ENCODE assay signal across 1 cellular context in genomic region chr1:205631010-205631726, GRCh38.
TF ChIP-seq lines count a peak whose summit lies in the region.

No MANE protein-coding gene starts in this region.

TF ChIP-seq in K562, 482 proteins besides CTCF, POLR2A, EP300 and RAD21 (continued from another document):
- TF ChIP-seq ATF3 (IDR thresholded peaks at IDR 0.05) (no peak), ATF3 (CRISPR knock-in tag; conservative IDR thresholded peaks at IDR 0.05) (no peak; the same call in 1 of the 2 replicates), SUPT5H (IDR thresholded peaks at IDR 0.05) (peak; percentile 86), TRIM24 (IDR thresholded peaks at IDR 0.05) (peak in 1 of 2 experiments; percentile 22; a peak in 1 of 4 replicates), C11orf30 (IDR thresholded peaks at IDR 0.05; ENCODE audit: low read depth) (peak; percentile 7; the same call in 1 of the 2 replicates), CREB3L1 (IDR thresholded peaks at IDR 0.05; ENCODE audit: borderline replicate concordance, low read depth) (peak; percentile 78), HES1 (IDR thresholded peaks at IDR 0.05; ENCODE audit: low read depth) (no peak), NRF1 (conservative IDR thresholded peaks at IDR 0.05 in 1 of 2, IDR thresholded peaks at IDR 0.05 in 1 of 2) (peak; percentile 35 to 40; a peak in 2 of 4 replicates), CTCFL (IDR thresholded peaks at IDR 0.05; ENCODE audit: borderline replicate concordance, insufficient read depth, low read depth, low read length, poor library complexity, severe bottlenecking) (no peak), ZBTB1 (CRISPR knock-in tag; IDR thresholded peaks at IDR 0.05; ENCODE audit: borderline replicate concordance, low read depth) (peak; percentile 90), ZNF584 (CRISPR knock-in tag; IDR thresholded peaks at IDR 0.05; ENCODE audit: low read depth) (no peak), PHF8 (IDR thresholded peaks at IDR 0.05; ENCODE audit: borderline replicate concordance, low read length) (peak; percentile 95; the same call in 1 of the 2 replicates), POU5F1 (IDR thresholded peaks at IDR 0.05; ENCODE audit: borderline replicate concordance, low read depth, low read length, partially characterized antibody) (no peak), ZNF354B (CRISPR knock-in tag; IDR thresholded peaks at IDR 0.05) (no peak)
- TF ChIP-seq, protein P1, sequence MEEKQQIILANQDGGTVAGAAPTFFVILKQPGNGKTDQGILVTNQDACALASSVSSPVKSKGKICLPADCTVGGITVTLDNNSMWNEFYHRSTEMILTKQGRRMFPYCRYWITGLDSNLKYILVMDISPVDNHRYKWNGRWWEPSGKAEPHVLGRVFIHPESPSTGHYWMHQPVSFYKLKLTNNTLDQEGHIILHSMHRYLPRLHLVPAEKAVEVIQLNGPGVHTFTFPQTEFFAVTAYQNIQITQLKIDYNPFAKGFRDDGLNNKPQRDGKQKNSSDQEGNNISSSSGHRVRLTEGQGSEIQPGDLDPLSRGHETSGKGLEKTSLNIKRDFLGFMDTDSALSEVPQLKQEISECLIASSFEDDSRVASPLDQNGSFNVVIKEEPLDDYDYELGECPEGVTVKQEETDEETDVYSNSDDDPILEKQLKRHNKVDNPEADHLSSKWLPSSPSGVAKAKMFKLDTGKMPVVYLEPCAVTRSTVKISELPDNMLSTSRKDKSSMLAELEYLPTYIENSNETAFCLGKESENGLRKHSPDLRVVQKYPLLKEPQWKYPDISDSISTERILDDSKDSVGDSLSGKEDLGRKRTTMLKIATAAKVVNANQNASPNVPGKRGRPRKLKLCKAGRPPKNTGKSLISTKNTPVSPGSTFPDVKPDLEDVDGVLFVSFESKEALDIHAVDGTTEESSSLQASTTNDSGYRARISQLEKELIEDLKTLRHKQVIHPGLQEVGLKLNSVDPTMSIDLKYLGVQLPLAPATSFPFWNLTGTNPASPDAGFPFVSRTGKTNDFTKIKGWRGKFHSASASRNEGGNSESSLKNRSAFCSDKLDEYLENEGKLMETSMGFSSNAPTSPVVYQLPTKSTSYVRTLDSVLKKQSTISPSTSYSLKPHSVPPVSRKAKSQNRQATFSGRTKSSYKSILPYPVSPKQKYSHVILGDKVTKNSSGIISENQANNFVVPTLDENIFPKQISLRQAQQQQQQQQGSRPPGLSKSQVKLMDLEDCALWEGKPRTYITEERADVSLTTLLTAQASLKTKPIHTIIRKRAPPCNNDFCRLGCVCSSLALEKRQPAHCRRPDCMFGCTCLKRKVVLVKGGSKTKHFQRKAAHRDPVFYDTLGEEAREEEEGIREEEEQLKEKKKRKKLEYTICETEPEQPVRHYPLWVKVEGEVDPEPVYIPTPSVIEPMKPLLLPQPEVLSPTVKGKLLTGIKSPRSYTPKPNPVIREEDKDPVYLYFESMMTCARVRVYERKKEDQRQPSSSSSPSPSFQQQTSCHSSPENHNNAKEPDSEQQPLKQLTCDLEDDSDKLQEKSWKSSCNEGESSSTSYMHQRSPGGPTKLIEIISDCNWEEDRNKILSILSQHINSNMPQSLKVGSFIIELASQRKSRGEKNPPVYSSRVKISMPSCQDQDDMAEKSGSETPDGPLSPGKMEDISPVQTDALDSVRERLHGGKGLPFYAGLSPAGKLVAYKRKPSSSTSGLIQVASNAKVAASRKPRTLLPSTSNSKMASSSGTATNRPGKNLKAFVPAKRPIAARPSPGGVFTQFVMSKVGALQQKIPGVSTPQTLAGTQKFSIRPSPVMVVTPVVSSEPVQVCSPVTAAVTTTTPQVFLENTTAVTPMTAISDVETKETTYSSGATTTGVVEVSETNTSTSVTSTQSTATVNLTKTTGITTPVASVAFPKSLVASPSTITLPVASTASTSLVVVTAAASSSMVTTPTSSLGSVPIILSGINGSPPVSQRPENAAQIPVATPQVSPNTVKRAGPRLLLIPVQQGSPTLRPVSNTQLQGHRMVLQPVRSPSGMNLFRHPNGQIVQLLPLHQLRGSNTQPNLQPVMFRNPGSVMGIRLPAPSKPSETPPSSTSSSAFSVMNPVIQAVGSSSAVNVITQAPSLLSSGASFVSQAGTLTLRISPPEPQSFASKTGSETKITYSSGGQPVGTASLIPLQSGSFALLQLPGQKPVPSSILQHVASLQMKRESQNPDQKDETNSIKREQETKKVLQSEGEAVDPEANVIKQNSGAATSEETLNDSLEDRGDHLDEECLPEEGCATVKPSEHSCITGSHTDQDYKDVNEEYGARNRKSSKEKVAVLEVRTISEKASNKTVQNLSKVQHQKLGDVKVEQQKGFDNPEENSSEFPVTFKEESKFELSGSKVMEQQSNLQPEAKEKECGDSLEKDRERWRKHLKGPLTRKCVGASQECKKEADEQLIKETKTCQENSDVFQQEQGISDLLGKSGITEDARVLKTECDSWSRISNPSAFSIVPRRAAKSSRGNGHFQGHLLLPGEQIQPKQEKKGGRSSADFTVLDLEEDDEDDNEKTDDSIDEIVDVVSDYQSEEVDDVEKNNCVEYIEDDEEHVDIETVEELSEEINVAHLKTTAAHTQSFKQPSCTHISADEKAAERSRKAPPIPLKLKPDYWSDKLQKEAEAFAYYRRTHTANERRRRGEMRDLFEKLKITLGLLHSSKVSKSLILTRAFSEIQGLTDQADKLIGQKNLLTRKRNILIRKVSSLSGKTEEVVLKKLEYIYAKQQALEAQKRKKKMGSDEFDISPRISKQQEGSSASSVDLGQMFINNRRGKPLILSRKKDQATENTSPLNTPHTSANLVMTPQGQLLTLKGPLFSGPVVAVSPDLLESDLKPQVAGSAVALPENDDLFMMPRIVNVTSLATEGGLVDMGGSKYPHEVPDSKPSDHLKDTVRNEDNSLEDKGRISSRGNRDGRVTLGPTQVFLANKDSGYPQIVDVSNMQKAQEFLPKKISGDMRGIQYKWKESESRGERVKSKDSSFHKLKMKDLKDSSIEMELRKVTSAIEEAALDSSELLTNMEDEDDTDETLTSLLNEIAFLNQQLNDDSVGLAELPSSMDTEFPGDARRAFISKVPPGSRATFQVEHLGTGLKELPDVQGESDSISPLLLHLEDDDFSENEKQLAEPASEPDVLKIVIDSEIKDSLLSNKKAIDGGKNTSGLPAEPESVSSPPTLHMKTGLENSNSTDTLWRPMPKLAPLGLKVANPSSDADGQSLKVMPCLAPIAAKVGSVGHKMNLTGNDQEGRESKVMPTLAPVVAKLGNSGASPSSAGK (IDR thresholded peaks at IDR 0.05), result peak; percentile 47
- TF ChIP-seq, protein P2, sequence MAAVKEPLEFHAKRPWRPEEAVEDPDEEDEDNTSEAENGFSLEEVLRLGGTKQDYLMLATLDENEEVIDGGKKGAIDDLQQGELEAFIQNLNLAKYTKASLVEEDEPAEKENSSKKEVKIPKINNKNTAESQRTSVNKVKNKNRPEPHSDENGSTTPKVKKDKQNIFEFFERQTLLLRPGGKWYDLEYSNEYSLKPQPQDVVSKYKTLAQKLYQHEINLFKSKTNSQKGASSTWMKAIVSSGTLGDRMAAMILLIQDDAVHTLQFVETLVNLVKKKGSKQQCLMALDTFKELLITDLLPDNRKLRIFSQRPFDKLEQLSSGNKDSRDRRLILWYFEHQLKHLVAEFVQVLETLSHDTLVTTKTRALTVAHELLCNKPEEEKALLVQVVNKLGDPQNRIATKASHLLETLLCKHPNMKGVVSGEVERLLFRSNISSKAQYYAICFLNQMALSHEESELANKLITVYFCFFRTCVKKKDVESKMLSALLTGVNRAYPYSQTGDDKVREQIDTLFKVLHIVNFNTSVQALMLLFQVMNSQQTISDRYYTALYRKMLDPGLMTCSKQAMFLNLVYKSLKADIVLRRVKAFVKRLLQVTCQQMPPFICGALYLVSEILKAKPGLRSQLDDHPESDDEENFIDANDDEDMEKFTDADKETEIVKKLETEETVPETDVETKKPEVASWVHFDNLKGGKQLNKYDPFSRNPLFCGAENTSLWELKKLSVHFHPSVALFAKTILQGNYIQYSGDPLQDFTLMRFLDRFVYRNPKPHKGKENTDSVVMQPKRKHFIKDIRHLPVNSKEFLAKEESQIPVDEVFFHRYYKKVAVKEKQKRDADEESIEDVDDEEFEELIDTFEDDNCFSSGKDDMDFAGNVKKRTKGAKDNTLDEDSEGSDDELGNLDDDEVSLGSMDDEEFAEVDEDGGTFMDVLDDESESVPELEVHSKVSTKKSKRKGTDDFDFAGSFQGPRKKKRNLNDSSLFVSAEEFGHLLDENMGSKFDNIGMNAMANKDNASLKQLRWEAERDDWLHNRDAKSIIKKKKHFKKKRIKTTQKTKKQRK (IDR thresholded peaks at IDR 0.05; ENCODE audit: borderline replicate concordance, low read depth, low read length), result no peak
